24 cellular contexts compared by ENCODE assay signal in the genomic region with DNA sequence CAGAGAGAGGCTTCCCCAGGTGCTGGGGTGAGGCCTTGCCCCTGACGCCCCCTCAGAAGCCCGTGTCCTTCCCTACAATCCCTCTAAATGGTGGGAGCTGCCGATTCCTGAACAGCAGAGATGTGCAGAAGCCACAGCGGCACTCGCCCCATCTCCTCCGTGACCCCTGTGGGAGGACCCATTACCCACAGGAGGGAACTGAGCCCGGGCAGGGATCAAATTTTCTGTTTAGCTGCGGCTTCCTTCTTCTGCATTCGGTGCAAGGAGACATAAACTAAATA.
"Had no signal": no experiment of that assay in that cellular context is flagged by ENCODE, and none has a peak within 500 bp of the region (broad histone marks: within the 10 kb centered on the region; RNA-seq: fewer than 3 reads in every experiment).

No MANE protein-coding gene starts in this region.

- DNase-seq: activated CD4-positive, alpha-beta memory T cell treated with anti-CD3 and anti-CD28 coated beads for 36 hours; activated CD4-positive, alpha-beta T cell treated with anti-CD3 and anti-CD28 coated beads for 36 hours; activated CD4-positive, alpha-beta T cell treated with anti-CD3 and anti-CD28 coated beads, Interleukin-2, amount 10 ng/mL, durations not matched to agents 24 days and 14 days; activated CD4-positive, CD25-positive, alpha-beta regulatory T cell; activated CD4-positive, CD25-positive, alpha-beta regulatory T cell treated with anti-CD3 and anti-CD28 coated beads, Interleukin-2, amount 50 U/mL, for 72 hours; activated CD8-positive, alpha-beta memory T cell treated with anti-CD3 and anti-CD28 coated beads, Interleukin-2, amount 10 ng/mL, durations not matched to agents 7 days and 5 days; activated CD8-positive, alpha-beta memory T cell treated with anti-CD3 and anti-CD28 coated beads, Interleukin-2, amount 50 U/mL, for 4 hours; activated CD8-positive, alpha-beta T cell treated with anti-CD3 and anti-CD28 coated beads, Interleukin-2, amount 10 ng/mL, durations not matched to agents 7 days and 5 days; activated effector memory CD4-positive, alpha-beta T cell treated with anti-CD3 and anti-CD28 coated beads, Interleukin-2, amount 50 U/mL, for 16 hours; activated naive CD4-positive, alpha-beta T cell treated with anti-CD3 and anti-CD28 coated beads for 36 hours; activated naive CD8-positive, alpha-beta T cell treated with anti-CD3 and anti-CD28 coated beads for 36 hours; activated T-cell treated with anti-CD3 and anti-CD28 coated beads, Interleukin-2, amount 50 U/mL, for 1 hour; activated T-cell treated with anti-CD3 and anti-CD28 coated beads, Interleukin-2, amount 50 U/mL, for 48 hours; cortex of kidney; dermis blood vessel endothelial cell; effector CD8-positive, alpha-beta T cell; foreskin fibroblast; T-helper 1 cell; T-helper 17 cell; T1000; WERI-Rb-1 had no signal

- H3K27ac ChIP-seq: ascending aorta, breast epithelium, cardiac muscle cell, WERI-Rb-1 had no signal

- H3K36me3 ChIP-seq: ascending aorta, breast epithelium, cardiac muscle cell, WERI-Rb-1 had no signal

- H3K4me3 ChIP-seq: ascending aorta, breast epithelium, cardiac muscle cell had no signal

- H3K4me1 ChIP-seq: ascending aorta, breast epithelium had no signal

- H3K27me3 ChIP-seq: ascending aorta, cardiac muscle cell had no signal

- H3K9me3 ChIP-seq: ascending aorta, breast epithelium had no signal
